22 cellular contexts compared by ENCODE assay signal in genomic region chr6:155089746-155090145, GRCh38.
"Had no signal": no experiment of that assay in that cellular context is flagged by ENCODE, and none has a peak within 500 bp of the region (broad histone marks: within the 10 kb centered on the region; RNA-seq: fewer than 3 reads in every experiment).

No MANE protein-coding gene starts in this region.

- DNase-seq: activated CD8-positive, alpha-beta memory T cell treated with anti-CD3 and anti-CD28 coated beads, Interleukin-2, amount 50 U/mL, for 48 hours; activated naive CD4-positive, alpha-beta T cell treated with Interleukin-2 at 50 U/mL for 16 hours; activated naive CD8-positive, alpha-beta T cell treated with anti-CD3 and anti-CD28 coated beads for 36 hours; activated T-cell treated with anti-CD3 and anti-CD28 coated beads, Interleukin-2, amount 50 U/mL, for 4 hours; amygdala; effector CD4-positive, alpha-beta T cell; foreskin melanocyte; immature natural killer cell; left ventricle myocardium inferior; naive thymus-derived CD4-positive, alpha-beta T cell; ovary; stimulated activated CD4-positive, alpha-beta T cell treated with anti-CD3 and anti-CD28 coated beads, Interleukin-4, amount 100 ng/mL, for 24 hours; stimulated activated naive CD4-positive, alpha-beta T cell treated with Interleukin-2 at 50 U/mL for 16 hours; T-helper 9 cell; upper lobe of left lung had no signal

- H3K27ac Mint-ChIP-seq: activated naive CD8-positive, alpha-beta T cell treated with anti-CD3 and anti-CD28 coated beads for 36 hours; activated T-helper 2 cell treated with anti-CD3 and anti-CD28 coated beads, Interferon-gamma antibody, Interleukin-2, Interleukin-4, amounts not matched to agents 10 μg/mL and 5 μg/mL and 100 μg/mL, durations not matched to agents 14 hours and 24 hours and 36 hours; immature natural killer cell; naive thymus-derived CD4-positive, alpha-beta T cell had no signal

- H3K9me3 ChIP-seq: left ventricle myocardium inferior, ovary, prostate gland, right atrium auricular region, thoracic aorta, upper lobe of left lung had no signal

- H3K79me2 ChIP-seq: hepatocyte had no signal

- H3K27ac ChIP-seq: cardiac muscle cell, hepatocyte, left ventricle myocardium inferior, ovary, prostate gland, right atrium auricular region, thoracic aorta, upper lobe of left lung had no signal

- ATAC-seq: activated T-cell treated with anti-CD3 and anti-CD28 coated beads, Interleukin-2, amount 50 U/mL, for 4 hours; esophagus mucosa; naive thymus-derived CD4-positive, alpha-beta T cell had no signal

- H3K27me3 ChIP-seq: hepatocyte, ovary, right atrium auricular region, upper lobe of left lung had no signal

- H2AFZ ChIP-seq: hepatocyte had no signal

- H3K36me3 ChIP-seq: cardiac muscle cell, left ventricle myocardium inferior, ovary, prostate gland, right atrium auricular region, thoracic aorta, upper lobe of left lung had no signal

- H3K4me3 Mint-ChIP-seq: activated naive CD8-positive, alpha-beta T cell treated with anti-CD3 and anti-CD28 coated beads for 36 hours; activated T-cell treated with anti-CD3 and anti-CD28 coated beads, Interleukin-2, amount 50 U/mL, for 4 hours; immature natural killer cell; naive thymus-derived CD4-positive, alpha-beta T cell had no signal

- H3K9me3 Mint-ChIP-seq: activated naive CD8-positive, alpha-beta T cell treated with anti-CD3 and anti-CD28 coated beads for 36 hours; activated T-cell treated with anti-CD3 and anti-CD28 coated beads, Interleukin-2, amount 50 U/mL, for 4 hours; activated T-helper 2 cell treated with anti-CD3 and anti-CD28 coated beads, Interferon-gamma antibody, Interleukin-2, Interleukin-4, amounts not matched to agents 10 μg/mL and 5 μg/mL and 100 μg/mL, durations not matched to agents 14 hours and 24 hours and 36 hours; immature natural killer cell had no signal

- H3K4me2 ChIP-seq: hepatocyte had no signal

- H3K4me1 ChIP-seq: left ventricle myocardium inferior, prostate gland, right atrium auricular region, upper lobe of left lung had no signal

- H3K4me3 ChIP-seq: cardiac muscle cell, hepatocyte, left ventricle myocardium inferior, ovary, prostate gland, right atrium auricular region, thoracic aorta, upper lobe of left lung had no signal

- H3K4me1 Mint-ChIP-seq: activated naive CD8-positive, alpha-beta T cell treated with anti-CD3 and anti-CD28 coated beads for 36 hours; immature natural killer cell; naive thymus-derived CD4-positive, alpha-beta T cell had no signal

- H3K36me3 Mint-ChIP-seq: activated naive CD8-positive, alpha-beta T cell treated with anti-CD3 and anti-CD28 coated beads for 36 hours had no signal
